ENCODE assay signal across 8 cellular contexts in the genomic region with DNA sequence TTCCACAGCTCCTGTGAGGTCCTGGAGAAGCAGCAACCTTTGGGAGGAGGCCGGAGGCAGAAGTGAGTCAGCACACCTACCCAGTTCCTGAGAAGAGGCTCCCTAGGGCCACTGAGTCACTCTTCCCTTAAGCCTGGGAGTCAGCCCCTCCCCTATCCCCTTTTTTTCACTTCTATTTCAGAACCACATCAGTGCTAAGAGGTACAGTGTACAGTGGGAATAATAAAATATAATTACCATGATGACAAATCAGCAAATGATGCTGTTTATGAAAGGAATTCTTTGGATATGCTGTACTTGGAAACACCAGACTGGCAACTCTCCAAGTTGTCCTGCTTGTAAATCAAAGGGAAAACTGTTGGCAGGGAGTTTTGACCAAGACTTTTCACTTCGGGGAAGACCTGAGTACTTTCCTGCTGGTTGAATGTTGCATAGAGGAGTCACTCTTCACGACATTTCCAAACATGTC. TPM values are rescaled to one million over a fixed set of nuclear protein-coding genes. Genes with fewer than 3 reads are reported as not detected.
DNase-seq lines count a peak whose midpoint lies in the region; ATAC-seq and TF ChIP-seq lines count a peak whose summit lies in the region.

No MANE protein-coding gene starts in this region.

- DNase-seq in COR-L47 (lab: John Stamatoyannopoulos, UW) (peak; percentile 60), HT1080 (ENCODE audit: low read depth) (peak; percentile 99), astrocyte of the hippocampus (ENCODE audit: low read depth, low spot score) (peak; percentile 95), retina (no peak), GM13977 (ENCODE audit: low spot score) (no peak), NCI-H2171 treated with DMSO at 0.1 percent for 48 hours (lab: John Stamatoyannopoulos, UW) (no peak)

- ATAC-seq in HG03135 (IDR thresholded peaks at IDR 0.05; ENCODE audit: unreplicated experiment) = no peak

- H3K36me3 ChIP-seq in mucosa of rectum (ENCODE audit: control insufficient read depth in 2 of 2, insufficient read depth in 2 of 2, low read length in 2 of 2) = no peaks in the 10 kb centered on the region

- H3K27ac ChIP-seq in mucosa of rectum (ENCODE audit: low read depth in 2 of 2, low read length in 2 of 2) = peak overlapping the region; percentile 29 to 68

- H3K27me3 ChIP-seq in mucosa of rectum (ENCODE audit: control insufficient read depth in 2 of 2, insufficient read depth in 2 of 2, low read length in 2 of 2) = no peaks in the 10 kb centered on the region

- H3K9ac ChIP-seq in mucosa of rectum (ENCODE audit: low read depth in 1 of 2, low read length in 2 of 2) = no peak overlapping the region

- H3K4me1 ChIP-seq in mucosa of rectum (ENCODE audit: control insufficient read depth in 2 of 2, insufficient read depth in 2 of 2, low read length in 2 of 2) = peaks cover 6 to 21% of the 10 kb centered on the region in 2 donors

- no peak for TF ChIP-seq CTCF in GM13977 (IDR thresholded peaks at IDR 0.05; ENCODE audit: extremely low read depth, insufficient read depth, missing control alignments)

- H3K9me3 ChIP-seq in mucosa of rectum (ENCODE audit: control insufficient read depth in 2 of 2, low read length in 2 of 2) = no peaks in the 10 kb centered on the region

- no peak overlapping the region for H3K4me3 ChIP-seq in mucosa of rectum (ENCODE audit: low read length in 2 of 2)

- in situ Hi-C loops in GM13977 (cut with MboI; ENCODE audit: low pct_unique_long_range_greater_than_20kb, low sequenced_read_pairs, unreplicated experiment) = loop anchor here (25.0 kb wide), 1 partner anchor 1039 kb away; no protein-coding TSS in a partner anchor

RNA-seq across cellular contexts. Expression of a gene that starts 7.8 kb away (rescaled TPM):
- not detected in 2 replicates for total RNA-seq in HT1080 (2014; rRNA removed; shearing (Covaris generic))
- polyA plus RNA-seq in HT1080 (2015; cell fraction: cytosol; rRNA removed) = not detected in 2 replicates
- polyA plus RNA-seq in HT1080 (2015; cell fraction: nucleus; rRNA removed) = not detected in 2 replicates

RNA-seq across cellular contexts. Expression of a gene that starts 36.5 kb away (rescaled TPM):
- total RNA-seq in HT1080 (2014; rRNA removed; shearing (Covaris generic)) = 8.0 and 9.5 TPM in 2 replicates
- 4.8 and 6.9 TPM in 2 replicates for polyA plus RNA-seq in HT1080 (2015; cell fraction: cytosol; rRNA removed)
- polyA plus RNA-seq in HT1080 (2015; cell fraction: nucleus; rRNA removed) = 14.2 and 14.3 TPM in 2 replicates

Comparison
In these comparisons a context has a peak if more than half of its experiments do, and no peak if none do; other contexts are left out.
1. DNase-seq: peak in COR-L47 (single experiment), HT1080 (single experiment) and astrocyte of the hippocampus (single experiment); none in retina (single experiment), GM13977 (single experiment) and NCI-H2171 treated with DMSO at 0.1 percent for 48 hours (single experiment).